ENCODE assay signal across 12 cellular contexts in genomic region chrX:153412746-153413720, GRCh38. TPM values are rescaled to one million over a fixed set of nuclear protein-coding genes. Genes with fewer than 3 reads are reported as not detected.
A peak's percentile ranks its signal among the peaks of the same experiment; 100 is the strongest.
DNase-seq lines count a peak whose midpoint lies in the region; ATAC-seq and TF ChIP-seq lines count a peak whose summit lies in the region.
"Had no signal": no experiment of that assay in that cellular context is flagged by ENCODE, and none has a peak within 500 bp of the region (broad histone marks: within the 10 kb centered on the region; RNA-seq: fewer than 3 reads in every experiment).

No MANE protein-coding gene starts in this region.

- no peaks in the 10 kb centered on the region for H3K9me3 ChIP-seq in heart right ventricle
- H3K9me3 ChIP-seq: prostate gland had no signal

- DNase-seq in heart right ventricle (no peak), Right ventricle myocardium superior (no peak), T-cell (no peak), foreskin keratinocyte (no peak), foreskin fibroblast (no peak)
- no peak for DNase-seq in activated CD4-positive, CD25-positive, alpha-beta regulatory T cell (lab: John Stamatoyannopoulos, UW)
- DNase-seq: MM.1S; SHP77 treated with DMSO at 0.1 percent for 48 hours; stimulated activated naive CD4-positive, alpha-beta T cell treated with Interleukin-2 at 50 U/mL for 16 hours had no signal

- H3K4me1 ChIP-seq in heart right ventricle (peaks cover 0 to 17% (median 0%) of the 10 kb centered on the region in 9 donors), foreskin keratinocyte (no peaks in the 10 kb centered on the region)
- H3K4me1 ChIP-seq: prostate gland had no signal

- H3K27me3 ChIP-seq in heart right ventricle (peaks cover 0 to 18% (median 0%) of the 10 kb centered on the region in 7 donors), foreskin keratinocyte (no peaks in the 10 kb centered on the region)

- H3K4me3 ChIP-seq in heart right ventricle (peak overlapping the region in 6 of 10 donors; percentile 46 to 61 (median 56)), foreskin fibroblast (ENCODE audit: low read depth in 1 of 2, low read length in 2 of 2) (no peak overlapping the region)
- H3K4me3 ChIP-seq: prostate gland had no signal

- CTCF ChIA-PET in T-cell (lab: Charles Lee) = no interaction called here

- H3K9me3 Mint-ChIP-seq in T-cell = no peaks in the 10 kb centered on the region

- H3K27me3 Mint-ChIP-seq in T-cell = peaks cover 2 to 11% of the 10 kb centered on the region in 2 donors

- peaks cover 11 to 14% (median 12%) of the 10 kb centered on the region in 3 donors for H3K4me1 Mint-ChIP-seq in T-cell

- H3K4me3 Mint-ChIP-seq in T-cell = peak overlapping the region in 2 of 3 donors; percentile 66 to 75

- ATAC-seq in heart right ventricle (no peak), Right ventricle myocardium superior (ENCODE audit: poor library complexity) (no peak), T-cell (replicated peaks in 1 of 4) (no peak), foreskin keratinocyte (no peak), GM21576 (IDR thresholded peaks at IDR 0.05; ENCODE audit: unreplicated experiment) (no peak), HG03565 (IDR thresholded peaks at IDR 0.05; ENCODE audit: unreplicated experiment) (no peak)

- intact Hi-C loops in heart right ventricle (cut with DNase I) (no loop called here), Right ventricle myocardium superior (cut with DNase I) (no loop called here)

- POLR2A ChIA-PET in T-cell (lab: Charles Lee) = interaction anchor here in 1 of 2 donors (0.5 kb wide), 1 partner anchor 58 kb away, joined by 7 read pairs; no protein-coding TSS in a partner anchor

- peak in 1 of 9 donors; percentile 12 for TF ChIP-seq CTCF in heart right ventricle (IDR thresholded peaks at IDR 0.05)
- peak; percentile 12 for TF ChIP-seq CTCF in foreskin keratinocyte (conservative IDR thresholded peaks at IDR 0.05)
- TF ChIP-seq CTCF in foreskin fibroblast (IDR thresholded peaks at IDR 0.05; ENCODE audit: low read depth, low read length) = no peak

- peak overlapping the region in 1 of 10 donors; percentile 25 for H3K27ac ChIP-seq in heart right ventricle
- H3K27ac ChIP-seq in foreskin keratinocyte = no peak overlapping the region
- H3K27ac ChIP-seq: prostate gland had no signal

- no peak overlapping the region for H3K27ac Mint-ChIP-seq in T-cell

- 82% methylated on average over 20 to 23 of the region's 23 CpGs for WGBS in heart right ventricle, 2 donors

- no peaks in the 10 kb centered on the region for H3K36me3 Mint-ChIP-seq in T-cell

- H3K36me3 ChIP-seq in heart right ventricle = no peaks in the 10 kb centered on the region
- H3K36me3 ChIP-seq: prostate gland had no signal

RNA-seq across cellular contexts. Expression of gene ZFP92, which starts 1.8 kb away (rescaled TPM):
- total RNA-seq in heart right ventricle (1 to 10 TPM in 3 of 10 donors, under 1 TPM in 7; 0.17 to 1.6 (median 0.44) TPM), Right ventricle myocardium superior (0.65 TPM), T-cell (1 to 10 TPM in 3 of 5 donors, under 1 TPM in 2; 0.60 to 1.4 (median 1.2) TPM), foreskin keratinocyte (1.3 and 3.0 TPM in 2 replicates)
- polyA plus RNA-seq in heart right ventricle (under 1 TPM; 0.23 to 0.51 TPM), foreskin keratinocyte (0.58 and 0.93 TPM in 2 replicates)

RNA-seq across cellular contexts. Expression of gene PNMA6E, which starts 11.9 kb away (rescaled TPM):
- total RNA-seq in heart right ventricle (not detected), Right ventricle myocardium superior (not detected), T-cell (not detected), foreskin keratinocyte (not detected in 2 replicates)
- polyA plus RNA-seq in heart right ventricle (not detected), foreskin keratinocyte (not detected in 2 replicates)

RNA-seq across cellular contexts. Expression of gene TREX2, which starts 32.8 kb away (rescaled TPM):
- total RNA-seq in heart right ventricle = under 1 TPM in 6 of 10 donors, not detected in 4; 0.20 to 0.33 (median 0.26) TPM
- under 1 TPM; 0.36 to 0.44 TPM for polyA plus RNA-seq in heart right ventricle
- total RNA-seq in Right ventricle myocardium superior = 0.19 TPM
- total RNA-seq in T-cell = 1 to 10 TPM; 2.4 to 6.3 (median 5.4) TPM
- total RNA-seq in foreskin keratinocyte = 0.74 and 0.85 TPM in 2 replicates
- 0.57 and 0.71 TPM in 2 replicates for polyA plus RNA-seq in foreskin keratinocyte

RNA-seq across cellular contexts. Expression of gene HAUS7, which starts 57.3 kb away (rescaled TPM):
- total RNA-seq in heart right ventricle (10 to 100 TPM; 12.7 to 25.7 (median 18.2) TPM), Right ventricle myocardium superior (18.6 TPM), T-cell (10 to 100 TPM; 30.7 to 58.4 (median 48.6) TPM), foreskin keratinocyte (31.8 and 39.0 TPM in 2 replicates)
- polyA plus RNA-seq in heart right ventricle (10 to 100 TPM; 24.3 to 45.3 TPM), foreskin keratinocyte (41.6 and 42.5 TPM in 2 replicates)

Comparison
In these comparisons a context has a peak if more than half of its experiments do, and no peak if none do; other contexts are left out.
1. H3K4me3 ChIP-seq: peak in heart right ventricle (6 of 10); none in foreskin fibroblast (0 of 2).